Comparison of ENCODE assay signal across 14 cellular contexts in the genomic region with DNA sequence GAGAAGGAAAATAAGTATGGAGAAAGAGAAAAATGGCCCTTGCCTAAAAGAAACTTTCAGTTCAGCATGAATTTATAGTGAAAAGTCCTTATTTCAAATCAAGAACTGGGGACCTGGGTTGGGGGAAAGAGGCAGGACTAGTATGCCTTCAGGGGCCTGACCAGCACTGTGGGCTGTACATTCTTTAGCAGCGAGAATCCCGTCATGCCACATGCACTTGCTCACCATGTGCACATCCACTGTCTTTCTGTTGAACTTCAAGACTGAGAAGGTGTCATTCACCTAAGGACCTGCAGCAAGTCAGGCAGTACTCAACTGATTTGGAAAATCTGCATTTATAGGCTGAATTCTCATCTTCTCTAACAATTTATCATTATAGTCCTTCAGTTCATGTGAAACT.
"Had no signal": no experiment of that assay in that cellular context is flagged by ENCODE, and none has a peak within 500 bp of the region (broad histone marks: within the 10 kb centered on the region; RNA-seq: fewer than 3 reads in every experiment).

No MANE protein-coding gene starts in this region.

- H3K79me2 ChIP-seq: parathyroid adenoma had no signal

- ATAC-seq: lower lobe of right lung; stimulated activated memory B cell treated with anti-CD40 and anti-IgM and Interleukin-4, amounts not matched to agents 10 μg/mL and 1 μg/mL and 100 μg/mL, for 72 hours had no signal

- DNase-seq: activated CD4-positive, alpha-beta T cell treated with anti-CD3 and anti-CD28 coated beads, Interleukin-2, amount 10 ng/mL, durations not matched to agents 7 days and 5 days; activated CD4-positive, CD25-positive, alpha-beta regulatory T cell; activated naive CD4-positive, alpha-beta T cell treated with anti-CD3 and anti-CD28 coated beads, Interleukin-2, amount 50 U/mL, for 16 hours; adrenal gland; central memory CD4-positive, alpha-beta T cell; cortex of kidney; effector CD4-positive, alpha-beta T cell; esophagus squamous epithelium; left cardiac atrium; lower lobe of right lung had no signal

- H3K9me3 ChIP-seq: adrenal gland, esophagus squamous epithelium, lower lobe of right lung, tibial nerve, vagina had no signal

- H3K4me1 Mint-ChIP-seq: activated CD4-positive, alpha-beta T cell treated with anti-CD3 and anti-CD28 coated beads, Interleukin-2, amount 10 ng/mL, durations not matched to agents 7 days and 5 days; stimulated activated memory B cell treated with anti-CD40 and anti-IgM and Interleukin-4, amounts not matched to agents 10 μg/mL and 1 μg/mL and 100 μg/mL, for 72 hours had no signal

- H3K9me3 Mint-ChIP-seq: activated CD4-positive, alpha-beta T cell treated with anti-CD3 and anti-CD28 coated beads, Interleukin-2, amount 10 ng/mL, durations not matched to agents 7 days and 5 days; stimulated activated memory B cell treated with anti-CD40 and anti-IgM and Interleukin-4, amounts not matched to agents 10 μg/mL and 1 μg/mL and 100 μg/mL, for 72 hours had no signal

- H3K27ac ChIP-seq: adrenal gland, esophagus squamous epithelium, lower lobe of right lung, parathyroid adenoma, tibial nerve, vagina had no signal

- H3K4me3 Mint-ChIP-seq: activated CD4-positive, alpha-beta T cell treated with anti-CD3 and anti-CD28 coated beads, Interleukin-2, amount 10 ng/mL, durations not matched to agents 7 days and 5 days; stimulated activated memory B cell treated with anti-CD40 and anti-IgM and Interleukin-4, amounts not matched to agents 10 μg/mL and 1 μg/mL and 100 μg/mL, for 72 hours had no signal

- H3K4me1 ChIP-seq: adrenal gland, lower lobe of right lung, tibial nerve had no signal

- H3K27me3 ChIP-seq: adrenal gland, esophagus squamous epithelium, tibial nerve, vagina had no signal

- H3K27ac Mint-ChIP-seq: activated CD4-positive, alpha-beta T cell treated with anti-CD3 and anti-CD28 coated beads, Interleukin-2, amount 10 ng/mL, durations not matched to agents 7 days and 5 days; stimulated activated memory B cell treated with anti-CD40 and anti-IgM and Interleukin-4, amounts not matched to agents 10 μg/mL and 1 μg/mL and 100 μg/mL, for 72 hours had no signal

- H3K27me3 Mint-ChIP-seq: activated CD4-positive, alpha-beta T cell treated with anti-CD3 and anti-CD28 coated beads, Interleukin-2, amount 10 ng/mL, durations not matched to agents 7 days and 5 days; stimulated activated memory B cell treated with anti-CD40 and anti-IgM and Interleukin-4, amounts not matched to agents 10 μg/mL and 1 μg/mL and 100 μg/mL, for 72 hours had no signal

- H2AFZ ChIP-seq: parathyroid adenoma had no signal

- H3K4me3 ChIP-seq: adrenal gland, esophagus squamous epithelium, lower lobe of right lung, tibial nerve, vagina had no signal

- H3K36me3 ChIP-seq: adrenal gland, lower lobe of right lung, tibial nerve, vagina had no signal
